In genomic region chr5:138936968-138937345, GRCh38 we compare ENCODE assay signal across 24 cellular contexts.
DNase-seq lines count a peak whose midpoint lies in the region; ATAC-seq, FAIRE-seq and TF ChIP-seq lines count a peak whose summit lies in the region.
"Had no signal": no experiment of that assay in that cellular context is flagged by ENCODE, and none has a peak within 500 bp of the region (broad histone marks: within the 10 kb centered on the region; RNA-seq: fewer than 3 reads in every experiment).

No MANE protein-coding gene starts in this region.

- TF ChIP-seq CTCF in Panc1 (IDR thresholded peaks at IDR 0.05) (no peak), HepG2 (CRISPR knock-in tag; IDR thresholded peaks at IDR 0.05) (no peak)

- H4K20me1 ChIP-seq in HepG2 (ENCODE audit: insufficient read depth, low read length) = no peaks in the 10 kb centered on the region; the same call in 1 of the 2 replicates

- WGBS in HepG2 (ENCODE audit: low lambda C conversion rate) = 95% methylated on average over 2 of the region's 2 CpGs

- H3K4me2 ChIP-seq in HepG2 (ENCODE audit: low read depth, low read length) = no peak overlapping the region
- H3K4me2 ChIP-seq: hepatocyte had no signal

- DNase-seq in Panc1 (ENCODE audit: low read depth, low spot score) (no peak), HepG2 (ENCODE audit: low spot score) (no peak), epidermal melanocyte (ENCODE audit: insufficient read length, low spot score) (no peak), DMS79 treated with DMSO at 0.1 percent for 48 hours (lab: John Stamatoyannopoulos, UW) (no peak)
- no peak for DNase-seq in stimulated activated naive B cell treated with anti-CD40 and anti-IgM and Interleukin-4, amounts not matched to agents 10 μg/mL and 1 μg/mL and 100 μg/mL, for 72 hours
- DNase-seq: activated CD4-positive, alpha-beta T cell treated with anti-CD3 and anti-CD28 coated beads for 1 hour; activated CD8-positive, alpha-beta memory T cell treated with anti-CD3 and anti-CD28 coated beads for 24 hours; activated T-cell treated with anti-CD3 and anti-CD28 coated beads, Interleukin-2, amount 50 U/mL, for 24 hours; CD4-positive, CD25-positive, alpha-beta regulatory T cell; NCI-H1048; NCI-H187 treated with DMSO at 0.1 percent for 48 hours; NCI-H2227 treated with DMSO at 0.1 percent for 48 hours; NCI-H748 treated with DMSO at 0.1 percent for 48 hours; occipital lobe; sigmoid colon; stimulated activated CD8-positive, alpha-beta memory T cell treated with anti-CD3 and anti-CD28 coated beads, Interleukin-4, amount 100 ng/mL, for 48 hours had no signal

- no peak overlapping the region for H3K9ac ChIP-seq in HepG2 (ENCODE audit: insufficient read depth, low read depth, low read length)

- no peak overlapping the region for H3K4me3 ChIP-seq in Panc1 (ENCODE audit: low read depth in 2 of 2, low read length in 2 of 2)
- H3K4me3 ChIP-seq in HepG2 (replicated peaks in 1 of 3; ENCODE audit: insufficient read depth in 1 of 3, low read depth in 2 of 3, low read length in 3 of 3) = no peak overlapping the region
- H3K4me3 ChIP-seq: adrenal gland, cardiac muscle cell, hepatocyte, sigmoid colon had no signal

- FAIRE-seq in HepG2 (lab: Jason Lieb, UNC) = no peak
- FAIRE-seq: G401.6, GM18507 had no signal

- CTCF ChIA-PET in Panc1 (lab: Charles Lee) (no interaction called here), HepG2 (lab: Yijun Ruan, JAX; ENCODE audit: low intra/inter-chr PET ratio, low total read pairs) (no interaction called here)

- in situ Hi-C loops in Panc1 (cut with HindIII; ENCODE audit: low pct_unique_long_range_greater_than_20kb, low sequenced_read_pairs) (no loop called here), HepG2 (cut with HindIII; ENCODE audit: extremely low pct_ligation_motif_present, low pct_unique_long_range_greater_than_20kb) (no loop called here)

- H3K9me3 ChIP-seq in Panc1 (ENCODE audit: control insufficient read depth, insufficient read depth, low read depth, low read length) (no peaks in the 10 kb centered on the region), HepG2 (ENCODE audit: low read length) (no peaks in the 10 kb centered on the region)
- H3K9me3 ChIP-seq: adrenal gland, sigmoid colon had no signal

- peak overlapping the region; percentile 63 for H3K27ac Mint-ChIP-seq in stimulated activated naive B cell treated with anti-CD40 and anti-IgM and Interleukin-4, amounts not matched to agents 10 μg/mL and 1 μg/mL and 100 μg/mL, for 72 hours
- H3K27ac Mint-ChIP-seq: activated T-cell treated with anti-CD3 and anti-CD28 coated beads, Interleukin-2, amount 50 U/mL, for 24 hours; CD4-positive, CD25-positive, alpha-beta regulatory T cell; dendritic cell treated with granulocyte-macrophage colony-stimulating factor and Interleukin-4, amounts not matched to agents 40 ng/mL and 50 ng/mL, for 4 days had no signal

- H3K9me3 Mint-ChIP-seq in stimulated activated naive B cell treated with anti-CD40 and anti-IgM and Interleukin-4, amounts not matched to agents 10 μg/mL and 1 μg/mL and 100 μg/mL, for 72 hours = no peaks in the 10 kb centered on the region
- H3K9me3 Mint-ChIP-seq: activated T-cell treated with anti-CD3 and anti-CD28 coated beads, Interleukin-2, amount 50 U/mL, for 24 hours; dendritic cell treated with granulocyte-macrophage colony-stimulating factor and Interleukin-4, amounts not matched to agents 40 ng/mL and 50 ng/mL, for 4 days had no signal

- BruUV-seq in Panc1 (replicated peaks; lab: Mats Ljungman, UMichigan) (no TSS peak), HepG2 (replicated peaks; lab: Mats Ljungman, UMichigan) (no TSS peak)

- no peak for TF ChIP-seq EP300 in HepG2 (IDR thresholded peaks at IDR 0.05; ENCODE audit: low read depth in 2 of 2, low read length in 2 of 2)
- TF ChIP-seq EP300 in HepG2 (CRISPR knock-in tag; IDR thresholded peaks at IDR 0.05; ENCODE audit: borderline replicate concordance) = no peak

- no peak for TF ChIP-seq POLR2A in HepG2 (IDR thresholded peaks at IDR 0.05; ENCODE audit: insufficient read depth in 1 of 2, low read depth in 2 of 2, low read length in 2 of 2)

- H3K4me1 ChIP-seq in Panc1 (ENCODE audit: control insufficient read depth, insufficient read depth, low read length) (no peaks in the 10 kb centered on the region), HepG2 (ENCODE audit: insufficient read depth, low read length) (no peaks in the 10 kb centered on the region)
- H3K4me1 ChIP-seq: adrenal gland, sigmoid colon had no signal

- no peak overlapping the region for H2AFZ ChIP-seq in HepG2 (ENCODE audit: low read length)
- H2AFZ ChIP-seq: hepatocyte had no signal

- H3K4me1 Mint-ChIP-seq in stimulated activated naive B cell treated with anti-CD40 and anti-IgM and Interleukin-4, amounts not matched to agents 10 μg/mL and 1 μg/mL and 100 μg/mL, for 72 hours = peaks cover 2 to 11% of the 10 kb centered on the region in 2 donors

- intact Hi-C loops in Panc1 (cut with micrococcal nuclease; ENCODE audit: unreplicated experiment) = loop anchor here (10.0 kb wide), 1 partner anchor 328 kb away; no protein-coding TSS in a partner anchor
- intact Hi-C loops in HepG2 (cut with micrococcal nuclease; ENCODE audit: unreplicated experiment) = no loop called here

- H3K27ac ChIP-seq in Panc1 (ENCODE audit: low read length) (no peak overlapping the region), HepG2 (ENCODE audit: extremely low read length, insufficient read depth, low read length) (no peak overlapping the region)
- H3K27ac ChIP-seq: hepatocyte had no signal

- no peak for TF ChIP-seq RAD21 in HepG2 (CRISPR knock-in tag; IDR thresholded peaks at IDR 0.05)

- POLR2A ChIA-PET in Panc1 (lab: Charles Lee) (no interaction called here), HepG2 (lab: Yijun Ruan, JAX) (no interaction called here)

- H3K79me2 ChIP-seq in HepG2 (ENCODE audit: insufficient read depth, low read length) = no peaks in the 10 kb centered on the region
- H3K79me2 ChIP-seq: hepatocyte had no signal

- H3K36me3 ChIP-seq in Panc1 (ENCODE audit: control insufficient read depth, insufficient read depth, low read length) (peaks cover 6% of the 10 kb centered on the region), HepG2 (replicated peaks in 1 of 2; ENCODE audit: control insufficient read depth in 1 of 2, insufficient read depth in 2 of 2, low read length in 2 of 2) (peaks cover 14 to 36% of the 10 kb centered on the region in 2 experiments)

- no peak overlapping the region for H3K4me3 Mint-ChIP-seq in stimulated activated naive B cell treated with anti-CD40 and anti-IgM and Interleukin-4, amounts not matched to agents 10 μg/mL and 1 μg/mL and 100 μg/mL, for 72 hours
- H3K4me3 Mint-ChIP-seq: activated T-cell treated with anti-CD3 and anti-CD28 coated beads, Interleukin-2, amount 50 U/mL, for 24 hours; CD4-positive, CD25-positive, alpha-beta regulatory T cell; dendritic cell treated with granulocyte-macrophage colony-stimulating factor and Interleukin-4, amounts not matched to agents 40 ng/mL and 50 ng/mL, for 4 days had no signal

- H3K27me3 ChIP-seq in Panc1 (ENCODE audit: control insufficient read depth, insufficient read depth, low read length) (no peaks in the 10 kb centered on the region), HepG2 (ENCODE audit: control insufficient read depth in 1 of 2, insufficient read depth in 2 of 2, low read length in 2 of 2) (no peaks in the 10 kb centered on the region)
- H3K27me3 ChIP-seq: adrenal gland, cardiac muscle cell, hepatocyte, sigmoid colon had no signal

- ATAC-seq in Panc1 = peak; percentile 33; the same call in 1 of the 2 replicates
- peak; percentile 23 for ATAC-seq in esophagus mucosa
- peak; percentile 27 for ATAC-seq in HepG2
- ATAC-seq in stimulated activated naive B cell treated with anti-CD40 and anti-IgM and Interleukin-4, amounts not matched to agents 10 μg/mL and 1 μg/mL and 100 μg/mL, for 72 hours (replicated peaks) = peak in 1 of 2 donors; percentile 14
- no peak for ATAC-seq in HG03175 (IDR thresholded peaks at IDR 0.05; ENCODE audit: unreplicated experiment)

- no peaks in the 10 kb centered on the region for H3K27me3 Mint-ChIP-seq in stimulated activated naive B cell treated with anti-CD40 and anti-IgM and Interleukin-4, amounts not matched to agents 10 μg/mL and 1 μg/mL and 100 μg/mL, for 72 hours
- H3K27me3 Mint-ChIP-seq: activated T-cell treated with anti-CD3 and anti-CD28 coated beads, Interleukin-2, amount 50 U/mL, for 24 hours; CD4-positive, CD25-positive, alpha-beta regulatory T cell; dendritic cell treated with granulocyte-macrophage colony-stimulating factor and Interleukin-4, amounts not matched to agents 40 ng/mL and 50 ng/mL, for 4 days had no signal

- H3K36me3 Mint-ChIP-seq in stimulated activated naive B cell treated with anti-CD40 and anti-IgM and Interleukin-4, amounts not matched to agents 10 μg/mL and 1 μg/mL and 100 μg/mL, for 72 hours = peaks cover 50 to 71% of the 10 kb centered on the region in 2 donors

TF ChIP-seq in HepG2, 621 proteins besides CTCF, POLR2A, EP300 and RAD21 (continues in another document):
- TF ChIP-seq, protein P1, sequence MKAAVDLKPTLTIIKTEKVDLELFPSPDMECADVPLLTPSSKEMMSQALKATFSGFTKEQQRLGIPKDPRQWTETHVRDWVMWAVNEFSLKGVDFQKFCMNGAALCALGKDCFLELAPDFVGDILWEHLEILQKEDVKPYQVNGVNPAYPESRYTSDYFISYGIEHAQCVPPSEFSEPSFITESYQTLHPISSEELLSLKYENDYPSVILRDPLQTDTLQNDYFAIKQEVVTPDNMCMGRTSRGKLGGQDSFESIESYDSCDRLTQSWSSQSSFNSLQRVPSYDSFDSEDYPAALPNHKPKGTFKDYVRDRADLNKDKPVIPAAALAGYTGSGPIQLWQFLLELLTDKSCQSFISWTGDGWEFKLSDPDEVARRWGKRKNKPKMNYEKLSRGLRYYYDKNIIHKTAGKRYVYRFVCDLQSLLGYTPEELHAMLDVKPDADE (CRISPR knock-in tag; IDR thresholded peaks at IDR 0.05) = no peak
- TF ChIP-seq ZC3H4 (CRISPR knock-in tag; IDR thresholded peaks at IDR 0.05; ENCODE audit: borderline replicate concordance) = no peak
- no peak for TF ChIP-seq ZNF549 (CRISPR knock-in tag; IDR thresholded peaks at IDR 0.05)
- TF ChIP-seq, protein P2, sequence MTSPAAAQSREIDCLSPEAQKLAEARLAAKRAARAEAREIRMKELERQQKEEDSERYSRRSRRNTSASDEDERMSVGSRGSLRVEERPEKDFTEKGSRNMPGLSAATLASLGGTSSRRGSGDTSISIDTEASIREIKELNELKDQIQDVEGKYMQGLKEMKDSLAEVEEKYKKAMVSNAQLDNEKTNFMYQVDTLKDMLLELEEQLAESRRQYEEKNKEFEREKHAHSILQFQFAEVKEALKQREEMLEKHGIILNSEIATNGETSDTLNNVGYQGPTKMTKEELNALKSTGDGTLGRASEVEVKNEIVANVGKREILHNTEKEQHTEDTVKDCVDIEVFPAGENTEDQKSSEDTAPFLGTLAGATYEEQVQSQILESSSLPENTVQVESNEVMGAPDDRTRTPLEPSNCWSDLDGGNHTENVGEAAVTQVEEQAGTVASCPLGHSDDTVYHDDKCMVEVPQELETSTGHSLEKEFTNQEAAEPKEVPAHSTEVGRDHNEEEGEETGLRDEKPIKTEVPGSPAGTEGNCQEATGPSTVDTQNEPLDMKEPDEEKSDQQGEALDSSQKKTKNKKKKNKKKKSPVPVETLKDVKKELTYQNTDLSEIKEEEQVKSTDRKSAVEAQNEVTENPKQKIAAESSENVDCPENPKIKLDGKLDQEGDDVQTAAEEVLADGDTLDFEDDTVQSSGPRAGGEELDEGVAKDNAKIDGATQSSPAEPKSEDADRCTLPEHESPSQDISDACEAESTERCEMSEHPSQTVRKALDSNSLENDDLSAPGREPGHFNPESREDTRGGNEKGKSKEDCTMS (CRISPR knock-in tag; conservative IDR thresholded peaks at IDR 0.05) = no peak
